Comparison of ENCODE assay signal across 32 cellular contexts in the genomic region with DNA sequence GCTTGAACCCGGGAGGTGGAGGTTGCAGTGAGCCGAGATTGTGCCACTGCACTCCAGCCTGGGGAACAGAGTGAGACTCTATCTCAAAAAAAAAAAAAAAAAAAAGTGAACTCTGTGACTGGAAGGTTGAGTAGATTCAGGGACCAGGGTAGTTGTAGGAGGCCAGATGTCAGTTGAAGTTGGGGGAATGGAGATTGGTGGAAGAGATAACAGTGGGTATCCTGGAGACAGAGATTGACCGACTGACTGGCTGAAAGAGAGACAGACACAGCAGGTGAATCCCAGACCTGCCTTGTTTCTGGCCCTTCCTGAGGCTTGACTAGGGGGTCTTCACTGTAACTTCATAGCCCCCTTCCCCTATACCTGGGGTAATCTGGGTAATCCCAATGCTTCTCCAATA. TPM values are rescaled to one million over a fixed set of nuclear protein-coding genes. Genes with fewer than 3 reads are reported as not detected.
"Had no signal": no experiment of that assay in that cellular context is flagged by ENCODE, and none has a peak within 500 bp of the region (broad histone marks: within the 10 kb centered on the region; RNA-seq: fewer than 3 reads in every experiment).

No MANE protein-coding gene starts in this region.

- ATAC-seq: esophagus mucosa; gastrocnemius medialis; heart left ventricle; left lobe of liver; naive thymus-derived CD4-positive, alpha-beta T cell; sciatic nerve had no signal

- DNase-seq: effector CD8-positive, alpha-beta T cell; endodermal cell; gastrocnemius medialis; heart left ventricle; kidney; mesenchymal stem cell; midbrain; naive thymus-derived CD4-positive, alpha-beta T cell; stimulated activated CD4-positive, alpha-beta T cell treated with anti-CD3 and anti-CD28 coated beads, Interleukin-12 subunit alpha, Interleukin-12 subunit beta, amount 100 ng/mL, for 4 hours; stimulated activated CD4-positive, alpha-beta T cell treated with anti-CD3 and anti-CD28 coated beads, Interleukin-1b, Interleukin-23, amount 100 ng/mL, for 48 hours; stimulated activated CD4-positive, alpha-beta T cell treated with anti-CD3 and anti-CD28 coated beads, Interleukin-4, amount 100 ng/mL, for 1 hour; stimulated activated CD8-positive, alpha-beta memory T cell treated with anti-CD3 and anti-CD28 coated beads, Interleukin-4, amount 100 ng/mL, for 48 hours; upper lobe of left lung had no signal

- H3K9me3 ChIP-seq: gastrocnemius medialis, heart left ventricle, right atrium auricular region, thoracic aorta, tibial nerve, upper lobe of left lung had no signal

- H3K79me2 ChIP-seq: hepatocyte, parathyroid adenoma had no signal

- H3K27ac Mint-ChIP-seq: endodermal cell; naive thymus-derived CD4-positive, alpha-beta T cell; neural progenitor cell; progenitor cell of endocrine pancreas; stimulated activated naive CD8-positive, alpha-beta T cell treated with anti-CD3 and anti-CD28 coated beads, Interleukin-15, Interleukin-2, amounts not matched to agents 100 ng/mL and 50 ng/mL, for 24 hours had no signal

- H3K36me3 ChIP-seq: gastrocnemius medialis, heart left ventricle, neural progenitor cell, right atrium auricular region, thoracic aorta, tibial nerve, upper lobe of left lung had no signal

- H3K36me3 Mint-ChIP-seq: naive thymus-derived CD4-positive, alpha-beta T cell; neural progenitor cell had no signal

- H3K27me3 ChIP-seq: gastrocnemius medialis, hepatocyte, neural progenitor cell, right atrium auricular region, tibial nerve, upper lobe of left lung had no signal

- H3K4me2 ChIP-seq: hepatocyte, neural progenitor cell, smooth muscle cell had no signal

- H3K9ac ChIP-seq: neural progenitor cell, parathyroid adenoma had no signal

- H2AFZ ChIP-seq: hepatocyte, neural progenitor cell, parathyroid adenoma had no signal

- H3K4me3 ChIP-seq: gastrocnemius medialis, heart left ventricle, hepatocyte, lung, neural progenitor cell, right atrium auricular region, smooth muscle cell, thoracic aorta, tibial nerve, upper lobe of left lung had no signal

- H3K4me3 Mint-ChIP-seq: endodermal cell; nephron; neural progenitor cell; stimulated activated naive CD8-positive, alpha-beta T cell treated with anti-CD3 and anti-CD28 coated beads, Interleukin-15, Interleukin-2, amounts not matched to agents 100 ng/mL and 50 ng/mL, for 24 hours had no signal

- H3K9me3 Mint-ChIP-seq: endodermal cell; naive thymus-derived CD4-positive, alpha-beta T cell; nephron; neural progenitor cell; stimulated activated naive CD8-positive, alpha-beta T cell treated with anti-CD3 and anti-CD28 coated beads, Interleukin-15, Interleukin-2, amounts not matched to agents 100 ng/mL and 50 ng/mL, for 24 hours had no signal

- H3K27ac ChIP-seq: epithelial cell of prostate, gastrocnemius medialis, heart left ventricle, hepatocyte, neural progenitor cell, parathyroid adenoma, right atrium auricular region, thoracic aorta, upper lobe of left lung had no signal

RNA-seq across cellular contexts. Expression of gene RNU6-1, which starts 22.1 kb away (rescaled TPM):
- total RNA-seq: endodermal cell; esophagus mucosa; gastrocnemius medialis; glomerular endothelial cell; heart left ventricle; hepatocyte; kidney; left lobe of liver; liver; lung; mucosa of gallbladder; naive thymus-derived CD4-positive, alpha-beta T cell; osteoblast; progenitor cell of endocrine pancreas; right atrium auricular region; sciatic nerve; smooth muscle cell; thoracic aorta; tibial nerve; upper lobe of left lung had no signal
- polyA plus RNA-seq: heart left ventricle; hepatocyte; liver; lung; naive thymus-derived CD4-positive, alpha-beta T cell; smooth muscle cell had no signal

RNA-seq across cellular contexts. Expression of gene SKOR1, which starts 36.7 kb away (rescaled TPM):
- total RNA-seq: glomerular endothelial cell had no signal
- polyA plus RNA-seq: naive thymus-derived CD4-positive, alpha-beta T cell had no signal
